9 cellular contexts compared by ENCODE assay signal in genomic region chr3:187777331-187778046, GRCh38. TPM values are rescaled to one million over a fixed set of nuclear protein-coding genes. Genes with fewer than 3 reads are reported as not detected.
DNase-seq lines count a peak whose midpoint lies in the region; ATAC-seq and TF ChIP-seq lines count a peak whose summit lies in the region.
"Had no signal": no experiment of that assay in that cellular context is flagged by ENCODE, and none has a peak within 500 bp of the region (broad histone marks: within the 10 kb centered on the region; RNA-seq: fewer than 3 reads in every experiment).

No MANE protein-coding gene starts in this region.

- no peaks in the 10 kb centered on the region for H3K27me3 Mint-ChIP-seq in neural progenitor cell (ENCODE audit: insufficient read depth, low read depth)

- peak; percentile 37 for ATAC-seq in GM19395 (IDR thresholded peaks at IDR 0.05; ENCODE audit: unreplicated experiment)
- ATAC-seq: Panc1 had no signal

- peaks cover 8% of the 10 kb centered on the region for H3K4me1 Mint-ChIP-seq in neural progenitor cell

- H3K27ac ChIP-seq in transverse colon (peak overlapping the region in 1 of 4 donors; percentile 16), neural progenitor cell (no peak overlapping the region), testis (no peak overlapping the region)
- H3K27ac ChIP-seq: thoracic aorta had no signal

- no peak overlapping the region for H3K4me2 ChIP-seq in neural progenitor cell

- no peak overlapping the region for H3K27ac Mint-ChIP-seq in neural progenitor cell

- no peaks in the 10 kb centered on the region for H3K9me3 Mint-ChIP-seq in neural progenitor cell

- TF ChIP-seq CTCF in transverse colon (IDR thresholded peaks at IDR 0.05) (no peak), neural progenitor cell (IDR thresholded peaks at IDR 0.05) (no peak), testis (IDR thresholded peaks at IDR 0.05) (no peak)

- H3F3A ChIP-seq in neural progenitor cell (ENCODE audit: low read depth): peaks cover 11% of the 10 kb centered on the region

- no peak for TF ChIP-seq EP300 in transverse colon (IDR thresholded peaks at IDR 0.05; ENCODE audit: low read depth)

- in situ Hi-C loops in transverse colon (cut with MboI; ENCODE audit: low pct_ligation_motif_present in 1 of 4, low pct_unique_long_range_greater_than_20kb in 1 of 4, low sequenced_read_pairs in 3 of 4): no loop called here

- no peaks in the 10 kb centered on the region for H3K9me3 ChIP-seq in transverse colon
- no peaks in the 10 kb centered on the region for H3K9me3 ChIP-seq in neural progenitor cell (ENCODE audit: low read depth)
- H3K9me3 ChIP-seq in testis: no peaks in the 10 kb centered on the region
- H3K9me3 ChIP-seq: thoracic aorta had no signal

- H3K4me1 ChIP-seq in transverse colon: no peaks in the 10 kb centered on the region
- H3K4me1 ChIP-seq in neural progenitor cell: peaks cover 20% of the 10 kb centered on the region
- no peaks in the 10 kb centered on the region for H3K4me1 ChIP-seq in testis

- intact Hi-C loops in transverse colon (cut with DNase I; ENCODE audit: low total_unique reads): no loop called here
- intact Hi-C loops in testis (cut with DNase I; ENCODE audit: low total_unique reads): no loop called here

- H3K4me3 ChIP-seq in transverse colon (no peak overlapping the region), neural progenitor cell (no peak overlapping the region), testis (no peak overlapping the region)
- H3K4me3 ChIP-seq: thoracic aorta had no signal

- H3K36me3 Mint-ChIP-seq in neural progenitor cell: no peaks in the 10 kb centered on the region

- H3K9ac ChIP-seq in neural progenitor cell: no peak overlapping the region

- DNase-seq in HPDE6-E6E7 (ENCODE audit: extremely low spot score) (peak; percentile 29), iris pigment epithelial cell (ENCODE audit: low read depth) (peak; percentile 34), transverse colon (no peak), neural progenitor cell (ENCODE audit: low spot score) (no peak), testis (no peak)
- DNase-seq in activated CD4-positive, alpha-beta T cell treated with anti-CD3 and anti-CD28 coated beads, Interleukin-2, amount 50 U/mL, for 48 hours: peak; percentile 37 to 50

- H3K27me3 ChIP-seq in transverse colon: no peaks in the 10 kb centered on the region
- no peaks in the 10 kb centered on the region for H3K27me3 ChIP-seq in neural progenitor cell
- no peaks in the 10 kb centered on the region for H3K27me3 ChIP-seq in testis

- no peak overlapping the region for H3K4me3 Mint-ChIP-seq in neural progenitor cell

- H3K36me3 ChIP-seq in transverse colon: no peaks in the 10 kb centered on the region
- H3K36me3 ChIP-seq in neural progenitor cell: no peaks in the 10 kb centered on the region
- H3K36me3 ChIP-seq in testis (ENCODE audit: low read depth, missing control alignments): no peaks in the 10 kb centered on the region
- H3K36me3 ChIP-seq: thoracic aorta had no signal

- no peaks in the 10 kb centered on the region for H4K20me1 ChIP-seq in neural progenitor cell (ENCODE audit: low read depth)

- no peak overlapping the region for H2AFZ ChIP-seq in neural progenitor cell (replicated peaks)

- no peak for TF ChIP-seq POLR2A in transverse colon (IDR thresholded peaks at IDR 0.05)
- no peak for TF ChIP-seq POLR2A in testis (IDR thresholded peaks at IDR 0.05)

- no peaks in the 10 kb centered on the region for H3K79me2 ChIP-seq in neural progenitor cell (ENCODE audit: low read depth)

- WGBS in transverse colon (ENCODE audit: low coverage in 1 of 2), 2 donors: 65 to 73% methylated on average over 5 to 6 of the region's 6 CpGs
- WGBS in testis, 2 donors: 87 to 93% methylated on average over 5 to 6 of the region's 6 CpGs

RNA-seq across cellular contexts. Expression of gene BCL6, which starts 32.2 kb away (rescaled TPM):
- total RNA-seq in transverse colon (10 to 100 TPM; 18.7 to 65.5 (median 32.5) TPM), neural progenitor cell (ENCODE audit: low replicate concordance) (14.2 and 20.3 TPM in 2 replicates), testis (10 to 100 TPM; 74.0 to 86.6 TPM)
- 34.5 TPM for polyA plus RNA-seq in testis (ENCODE audit: insufficient read depth, low read depth, low replicate concordance)

Comparison
In these comparisons a context has a peak if more than half of its experiments do, and no peak if none do; other contexts are left out.
1. DNase-seq: peak in HPDE6-E6E7 (single experiment), activated CD4-positive, alpha-beta T cell treated with anti-CD3 and anti-CD28 coated beads, Interleukin-2, amount 50 U/mL, for 48 hours (2 of 2) and iris pigment epithelial cell (single experiment); none in transverse colon (single experiment), neural progenitor cell (single experiment) and testis (single experiment).